Comparison of ENCODE assay signal across 21 cellular contexts in genomic region chr7:66937940-66938339, GRCh38. TPM values are rescaled to one million over a fixed set of nuclear protein-coding genes. Genes with fewer than 3 reads are reported as not detected.
DNase-seq lines count a peak whose midpoint lies in the region; ATAC-seq and TF ChIP-seq lines count a peak whose summit lies in the region.
"Had no signal": no experiment of that assay in that cellular context is flagged by ENCODE, and none has a peak within 500 bp of the region (broad histone marks: within the 10 kb centered on the region; RNA-seq: fewer than 3 reads in every experiment).

No MANE protein-coding gene starts in this region.

- CTCF ChIA-PET in activated CD8-positive, alpha-beta T cell treated with anti-CD3 and anti-CD28 coated beads for 36 hours (lab: Charles Lee), result interaction anchor here (0.7 kb wide), 1 partner anchor 11 kb away, joined by 3 read pairs; no protein-coding TSS in a partner anchor
- CTCF ChIA-PET in activated CD8-positive, alpha-beta T cell treated with anti-CD3 and anti-CD28 coated beads, Interleukin-2, amount 10 ng/mL, durations not matched to agents 7 days and 5 days (lab: Charles Lee), result no interaction called here

- intact Hi-C loops in activated CD8-positive, alpha-beta T cell treated with anti-CD3 and anti-CD28 coated beads for 36 hours (cut with micrococcal nuclease), result no loop called here

- peaks cover 45% of the 10 kb centered on the region for H3K36me3 Mint-ChIP-seq in activated CD8-positive, alpha-beta T cell treated with anti-CD3 and anti-CD28 coated beads for 36 hours (ENCODE audit: low read depth)
- H3K36me3 Mint-ChIP-seq in activated CD8-positive, alpha-beta T cell treated with anti-CD3 and anti-CD28 coated beads, Interleukin-2, amount 10 ng/mL, durations not matched to agents 7 days and 5 days (ENCODE audit: low read depth), result peaks cover 43% of the 10 kb centered on the region
- H3K36me3 Mint-ChIP-seq in activated naive CD4-positive, alpha-beta T cell treated with anti-CD3 and anti-CD28 coated beads, Interleukin-2, amount 50 U/mL, for 72 hours, result peaks cover 0 to 33% of the 10 kb centered on the region in 2 donors
- peaks cover 7% of the 10 kb centered on the region for H3K36me3 Mint-ChIP-seq in T-helper 17 cell (ENCODE audit: low read depth)
- peaks cover 54% of the 10 kb centered on the region for H3K36me3 Mint-ChIP-seq in stimulated activated effector memory CD8-positive, alpha-beta T cell treated with anti-CD3 and anti-CD28 coated beads, Interleukin-12 subunit alpha, Interleukin-12 subunit beta, amount 100 ng/mL, for 72 hours

- H3K9me3 ChIP-seq in T-helper 17 cell (ENCODE audit: control insufficient read depth, low read length, poor library complexity, severe bottlenecking), result no peaks in the 10 kb centered on the region

- TF ChIP-seq CTCF in activated CD8-positive, alpha-beta T cell treated with anti-CD3 and anti-CD28 coated beads for 36 hours (IDR thresholded peaks at IDR 0.05), result no peak

- POLR2A ChIA-PET in activated CD8-positive, alpha-beta T cell treated with anti-CD3 and anti-CD28 coated beads for 36 hours (lab: Charles Lee), result no interaction called here
- POLR2A ChIA-PET in activated CD8-positive, alpha-beta T cell treated with anti-CD3 and anti-CD28 coated beads, Interleukin-2, amount 10 ng/mL, durations not matched to agents 7 days and 5 days (lab: Charles Lee), result no interaction called here

- no peak for DNase-seq in activated CD8-positive, alpha-beta T cell treated with anti-CD3 and anti-CD28 coated beads for 36 hours
- no peak for DNase-seq in activated CD8-positive, alpha-beta T cell treated with anti-CD3 and anti-CD28 coated beads, Interleukin-2, amount 10 ng/mL, durations not matched to agents 7 days and 5 days
- no peak for DNase-seq in activated naive CD4-positive, alpha-beta T cell treated with anti-CD3 and anti-CD28 coated beads, Interleukin-2, amount 50 U/mL, for 72 hours (ENCODE audit: low spot score in 2 of 2)
- DNase-seq in activated naive CD4-positive, alpha-beta T cell (lab: John Stamatoyannopoulos, UW), result no peak
- DNase-seq in T-helper 17 cell, result no peak
- DNase-seq in stimulated activated effector memory CD8-positive, alpha-beta T cell treated with anti-CD3 and anti-CD28 coated beads, Interleukin-12 subunit alpha, Interleukin-12 subunit beta, amount 100 ng/mL, for 72 hours (ENCODE audit: low spot score in 2 of 2), result no peak
- no peak for DNase-seq in ecto neural progenitor cell (ENCODE audit: low spot score)
- DNase-seq: AML-193, EL, GF-D8, GOT3, HCEC 1CT, NCI-H1105, NCI-H146, NCI-H2029, NCI-H226, NCI-H510A treated with DMSO at 0.1 percent for 48 hours, NCI-H748 treated with DMSO at 0.1 percent for 48 hours, SIG-M5 had no signal

- H3K4me1 Mint-ChIP-seq in activated CD8-positive, alpha-beta T cell treated with anti-CD3 and anti-CD28 coated beads for 36 hours (ENCODE audit: low read depth), result peaks cover 46% of the 10 kb centered on the region
- H3K4me1 Mint-ChIP-seq in activated CD8-positive, alpha-beta T cell treated with anti-CD3 and anti-CD28 coated beads, Interleukin-2, amount 10 ng/mL, durations not matched to agents 7 days and 5 days (ENCODE audit: low read depth), result peaks cover 29% of the 10 kb centered on the region
- H3K4me1 Mint-ChIP-seq in T-helper 17 cell, result peaks cover 39% of the 10 kb centered on the region
- peaks cover 50% of the 10 kb centered on the region for H3K4me1 Mint-ChIP-seq in stimulated activated effector memory CD8-positive, alpha-beta T cell treated with anti-CD3 and anti-CD28 coated beads, Interleukin-12 subunit alpha, Interleukin-12 subunit beta, amount 100 ng/mL, for 72 hours

- no peaks in the 10 kb centered on the region for H3K9me3 Mint-ChIP-seq in activated CD8-positive, alpha-beta T cell treated with anti-CD3 and anti-CD28 coated beads for 36 hours
- H3K9me3 Mint-ChIP-seq in activated CD8-positive, alpha-beta T cell treated with anti-CD3 and anti-CD28 coated beads, Interleukin-2, amount 10 ng/mL, durations not matched to agents 7 days and 5 days (ENCODE audit: insufficient read depth), result no peaks in the 10 kb centered on the region
- H3K9me3 Mint-ChIP-seq in activated naive CD4-positive, alpha-beta T cell treated with anti-CD3 and anti-CD28 coated beads, Interleukin-2, amount 50 U/mL, for 72 hours, result no peaks in the 10 kb centered on the region
- no peaks in the 10 kb centered on the region for H3K9me3 Mint-ChIP-seq in stimulated activated effector memory CD8-positive, alpha-beta T cell treated with anti-CD3 and anti-CD28 coated beads, Interleukin-12 subunit alpha, Interleukin-12 subunit beta, amount 100 ng/mL, for 72 hours

- no peak for ATAC-seq in activated CD8-positive, alpha-beta T cell treated with anti-CD3 and anti-CD28 coated beads for 36 hours
- ATAC-seq in activated CD8-positive, alpha-beta T cell treated with anti-CD3 and anti-CD28 coated beads, Interleukin-2, amount 10 ng/mL, durations not matched to agents 7 days and 5 days, result no peak
- no peak for ATAC-seq in activated naive CD4-positive, alpha-beta T cell treated with anti-CD3 and anti-CD28 coated beads, Interleukin-2, amount 50 U/mL, for 72 hours
- ATAC-seq in T-helper 17 cell (no peak), HG02588 (IDR thresholded peaks at IDR 0.05; ENCODE audit: unreplicated experiment) (no peak)
- no peak for ATAC-seq in stimulated activated effector memory CD8-positive, alpha-beta T cell treated with anti-CD3 and anti-CD28 coated beads, Interleukin-12 subunit alpha, Interleukin-12 subunit beta, amount 100 ng/mL, for 72 hours
- ATAC-seq: Panc1 had no signal

- H3K27me3 Mint-ChIP-seq in activated CD8-positive, alpha-beta T cell treated with anti-CD3 and anti-CD28 coated beads for 36 hours, result no peaks in the 10 kb centered on the region
- no peaks in the 10 kb centered on the region for H3K27me3 Mint-ChIP-seq in activated CD8-positive, alpha-beta T cell treated with anti-CD3 and anti-CD28 coated beads, Interleukin-2, amount 10 ng/mL, durations not matched to agents 7 days and 5 days (ENCODE audit: low read depth)
- H3K27me3 Mint-ChIP-seq in T-helper 17 cell, result no peaks in the 10 kb centered on the region

- no peak overlapping the region for H3K4me3 Mint-ChIP-seq in activated CD8-positive, alpha-beta T cell treated with anti-CD3 and anti-CD28 coated beads for 36 hours
- no peak overlapping the region for H3K4me3 Mint-ChIP-seq in activated CD8-positive, alpha-beta T cell treated with anti-CD3 and anti-CD28 coated beads, Interleukin-2, amount 10 ng/mL, durations not matched to agents 7 days and 5 days
- H3K4me3 Mint-ChIP-seq in T-helper 17 cell, result no peak overlapping the region
- H3K4me3 Mint-ChIP-seq in stimulated activated effector memory CD8-positive, alpha-beta T cell treated with anti-CD3 and anti-CD28 coated beads, Interleukin-12 subunit alpha, Interleukin-12 subunit beta, amount 100 ng/mL, for 72 hours, result no peak overlapping the region

- H3K27ac Mint-ChIP-seq in activated CD8-positive, alpha-beta T cell treated with anti-CD3 and anti-CD28 coated beads for 36 hours, result peak overlapping the region; percentile 12
- H3K27ac Mint-ChIP-seq in activated CD8-positive, alpha-beta T cell treated with anti-CD3 and anti-CD28 coated beads, Interleukin-2, amount 10 ng/mL, durations not matched to agents 7 days and 5 days, result no peak overlapping the region
- peak overlapping the region; percentile 24 to 27 for H3K27ac Mint-ChIP-seq in activated naive CD4-positive, alpha-beta T cell treated with anti-CD3 and anti-CD28 coated beads, Interleukin-2, amount 50 U/mL, for 72 hours
- peak overlapping the region; percentile 0 for H3K27ac Mint-ChIP-seq in T-helper 17 cell
- peak overlapping the region; percentile 60 for H3K27ac Mint-ChIP-seq in stimulated activated effector memory CD8-positive, alpha-beta T cell treated with anti-CD3 and anti-CD28 coated beads, Interleukin-12 subunit alpha, Interleukin-12 subunit beta, amount 100 ng/mL, for 72 hours

RNA-seq across cellular contexts. Expression of gene TMEM248, which starts 16.9 kb away (rescaled TPM):
- total RNA-seq in activated CD8-positive, alpha-beta T cell treated with anti-CD3 and anti-CD28 coated beads for 36 hours, result 10 to 100 TPM; 66.7 to 76.1 TPM
- 10 to 100 TPM; 80.0 to 91.4 TPM for total RNA-seq in activated CD8-positive, alpha-beta T cell treated with anti-CD3 and anti-CD28 coated beads, Interleukin-2, amount 10 ng/mL, durations not matched to agents 7 days and 5 days
- 10 to 100 TPM; 67.4 to 81.1 TPM for total RNA-seq in activated naive CD4-positive, alpha-beta T cell treated with anti-CD3 and anti-CD28 coated beads, Interleukin-2, amount 50 U/mL, for 72 hours
- total RNA-seq in T-helper 17 cell, result 10 to 100 TPM; 73.7 to 87.4 TPM

RNA-seq across cellular contexts. Expression of gene SBDS, which starts 57.4 kb away (rescaled TPM):
- 10 to 100 TPM; 63.7 to 63.9 TPM for total RNA-seq in activated CD8-positive, alpha-beta T cell treated with anti-CD3 and anti-CD28 coated beads for 36 hours
- 10 to 100 TPM; 40.1 to 40.8 TPM for total RNA-seq in activated CD8-positive, alpha-beta T cell treated with anti-CD3 and anti-CD28 coated beads, Interleukin-2, amount 10 ng/mL, durations not matched to agents 7 days and 5 days
- total RNA-seq in activated naive CD4-positive, alpha-beta T cell treated with anti-CD3 and anti-CD28 coated beads, Interleukin-2, amount 50 U/mL, for 72 hours, result 10 to 100 TPM; 55.3 to 61.6 TPM
- total RNA-seq in T-helper 17 cell, result 100 to 1,000 TPM; 270 to 323 TPM

RNA-seq across cellular contexts. Expression of gene TYW1, which starts 58.7 kb away (rescaled TPM):
- total RNA-seq in activated CD8-positive, alpha-beta T cell treated with anti-CD3 and anti-CD28 coated beads for 36 hours, result 10 to 100 TPM; 16.6 to 17.5 TPM
- 10 to 100 TPM; 16.1 to 17.8 TPM for total RNA-seq in activated CD8-positive, alpha-beta T cell treated with anti-CD3 and anti-CD28 coated beads, Interleukin-2, amount 10 ng/mL, durations not matched to agents 7 days and 5 days
- 10 to 100 TPM; 14.1 to 16.1 TPM for total RNA-seq in activated naive CD4-positive, alpha-beta T cell treated with anti-CD3 and anti-CD28 coated beads, Interleukin-2, amount 50 U/mL, for 72 hours
- total RNA-seq in T-helper 17 cell, result 10 to 100 TPM; 21.4 to 23.0 TPM

Comparison
In these comparisons a context has a peak if more than half of its experiments do, and no peak if none do; other contexts are left out.
1. RNA of gene SBDS, which starts 57.4 kb away (total RNA-seq): 270 to 323 TPM in T-helper 17 cell; 63.7 to 63.9 TPM in activated CD8-positive, alpha-beta T cell treated with anti-CD3 and anti-CD28 coated beads for 36 hours, 55.3 to 61.6 TPM in activated naive CD4-positive, alpha-beta T cell treated with anti-CD3 and anti-CD28 coated beads, Interleukin-2, amount 50 U/mL, for 72 hours and 40.1 to 40.8 TPM in activated CD8-positive, alpha-beta T cell treated with anti-CD3 and anti-CD28 coated beads, Interleukin-2, amount 10 ng/mL, durations not matched to agents 7 days and 5 days; every median in the first group is over 4 times any median in the second.